Comparison of ENCODE assay signal across 10 cellular contexts in genomic region chrX:140817943-140818342, GRCh38.
DNase-seq lines count a peak whose midpoint lies in the region; ATAC-seq and TF ChIP-seq lines count a peak whose summit lies in the region.
"Had no signal": no experiment of that assay in that cellular context is flagged by ENCODE, and none has a peak within 500 bp of the region (broad histone marks: within the 10 kb centered on the region; RNA-seq: fewer than 3 reads in every experiment).

No MANE protein-coding gene starts in this region.

- H3K9me3 Mint-ChIP-seq in stimulated activated naive B cell treated with anti-CD40 and anti-IgM and Interleukin-4, amounts not matched to agents 10 μg/mL and 1 μg/mL and 100 μg/mL, for 72 hours, result peaks cover 2 to 14% of the 10 kb centered on the region in 2 donors

- peak; percentile 73 for TF ChIP-seq CTCF in VCaP (conservative IDR thresholded peaks at IDR 0.05)

- H3K4me3 Mint-ChIP-seq in stimulated activated naive B cell treated with anti-CD40 and anti-IgM and Interleukin-4, amounts not matched to agents 10 μg/mL and 1 μg/mL and 100 μg/mL, for 72 hours, result no peak overlapping the region
- H3K4me3 Mint-ChIP-seq: activated naive CD4-positive, alpha-beta T cell treated with anti-CD3 and anti-CD28 coated beads, Interleukin-2, amount 50 U/mL, for 24 hours had no signal

- DNase-seq in COLO829 (ENCODE audit: low spot score), result peak; percentile 2
- no peak for DNase-seq in left lobe of liver (ENCODE audit: low spot score)
- DNase-seq in stimulated activated naive B cell treated with anti-CD40 and anti-IgM and Interleukin-4, amounts not matched to agents 10 μg/mL and 1 μg/mL and 100 μg/mL, for 72 hours, result no peak
- no peak for DNase-seq in NCI-H446 (lab: John Stamatoyannopoulos, UW)
- DNase-seq in stimulated activated naive CD4-positive, alpha-beta T cell (lab: John Stamatoyannopoulos, UW), result no peak
- DNase-seq: GOT3 had no signal

- no peak overlapping the region for H3K27ac Mint-ChIP-seq in stimulated activated naive B cell treated with anti-CD40 and anti-IgM and Interleukin-4, amounts not matched to agents 10 μg/mL and 1 μg/mL and 100 μg/mL, for 72 hours
- H3K27ac Mint-ChIP-seq: activated naive CD4-positive, alpha-beta T cell treated with anti-CD3 and anti-CD28 coated beads, Interleukin-2, amount 50 U/mL, for 24 hours had no signal

- no peak overlapping the region for H3K27ac ChIP-seq in VCaP

- peaks cover 3 to 8% of the 10 kb centered on the region in 2 donors for H3K4me1 Mint-ChIP-seq in stimulated activated naive B cell treated with anti-CD40 and anti-IgM and Interleukin-4, amounts not matched to agents 10 μg/mL and 1 μg/mL and 100 μg/mL, for 72 hours
- H3K4me1 Mint-ChIP-seq: activated naive CD4-positive, alpha-beta T cell treated with anti-CD3 and anti-CD28 coated beads, Interleukin-2, amount 50 U/mL, for 24 hours had no signal

- ATAC-seq in HG02885 (IDR thresholded peaks at IDR 0.05; ENCODE audit: poor library complexity, unreplicated experiment) (peak; percentile 73), left lobe of liver (peak; percentile 55), GM19324 (IDR thresholded peaks at IDR 0.05; ENCODE audit: low FRiP score, unreplicated experiment) (no peak)
- no peak for ATAC-seq in stimulated activated naive B cell treated with anti-CD40 and anti-IgM and Interleukin-4, amounts not matched to agents 10 μg/mL and 1 μg/mL and 100 μg/mL, for 72 hours (replicated peaks)

- no peaks in the 10 kb centered on the region for H3K36me3 Mint-ChIP-seq in stimulated activated naive B cell treated with anti-CD40 and anti-IgM and Interleukin-4, amounts not matched to agents 10 μg/mL and 1 μg/mL and 100 μg/mL, for 72 hours
- H3K36me3 Mint-ChIP-seq: activated naive CD4-positive, alpha-beta T cell treated with anti-CD3 and anti-CD28 coated beads, Interleukin-2, amount 50 U/mL, for 24 hours had no signal

- H3K27me3 Mint-ChIP-seq in stimulated activated naive B cell treated with anti-CD40 and anti-IgM and Interleukin-4, amounts not matched to agents 10 μg/mL and 1 μg/mL and 100 μg/mL, for 72 hours, result peaks cover 0 to 4% of the 10 kb centered on the region in 2 donors
- H3K27me3 Mint-ChIP-seq: activated naive CD4-positive, alpha-beta T cell treated with anti-CD3 and anti-CD28 coated beads, Interleukin-2, amount 50 U/mL, for 24 hours had no signal

Comparison
In these comparisons a context has a peak if more than half of its experiments do, and no peak if none do; other contexts are left out.
1. ATAC-seq: peak in HG02885 (single experiment) and left lobe of liver (single experiment); none in GM19324 (single experiment) and stimulated activated naive B cell treated with anti-CD40 and anti-IgM and Interleukin-4, amounts not matched to agents 10 μg/mL and 1 μg/mL and 100 μg/mL, for 72 hours (0 of 2).